Comparison of ENCODE assay signal across 14 cellular contexts in the genomic region with DNA sequence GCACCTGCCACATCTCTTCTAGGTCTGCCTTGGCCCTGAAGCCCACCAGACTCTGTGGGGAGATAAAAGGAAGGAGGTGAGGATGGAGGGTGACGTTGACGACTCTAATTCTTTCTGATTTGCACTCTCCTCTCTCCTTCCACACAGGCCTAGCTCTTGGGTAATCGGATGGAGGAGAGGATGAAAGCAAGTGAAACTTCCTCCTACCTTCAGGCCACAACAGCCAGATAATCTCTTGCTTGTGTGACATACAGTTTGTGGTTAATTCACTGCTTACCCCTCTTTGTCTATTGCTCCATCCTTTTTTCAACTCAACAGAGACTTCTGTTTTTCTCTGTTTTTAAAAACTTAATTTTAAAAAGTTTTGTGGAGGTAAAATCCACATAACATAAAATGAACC.
DNase-seq lines count a peak whose midpoint lies in the region; TF ChIP-seq lines count a peak whose summit lies in the region.
"Had no signal": no experiment of that assay in that cellular context is flagged by ENCODE, and none has a peak within 500 bp of the region (broad histone marks: within the 10 kb centered on the region; RNA-seq: fewer than 3 reads in every experiment).

No MANE protein-coding gene starts in this region.

- POLR2A ChIA-PET in CD4-positive, alpha-beta memory T cell (lab: Charles Lee; ENCODE audit: partially characterized antibody), result no interaction called here

- intact Hi-C loops in CD4-positive, alpha-beta memory T cell (cut with micrococcal nuclease), result loop anchor here (10.0 kb wide), 1 partner anchor 117 kb away; no protein-coding TSS in a partner anchor

- H3K27me3 Mint-ChIP-seq in CD4-positive, alpha-beta memory T cell, result peaks cover 0 to 2% of the 10 kb centered on the region in 2 donors
- no peaks in the 10 kb centered on the region for H3K27me3 Mint-ChIP-seq in activated naive CD8-positive, alpha-beta T cell
- H3K27me3 Mint-ChIP-seq in nephron progenitor cell (ENCODE audit: low read depth, poor library complexity), result peaks cover 35% of the 10 kb centered on the region

- H3K4me3 Mint-ChIP-seq in CD4-positive, alpha-beta memory T cell, result peak overlapping the region in 6 of 8 donors; percentile 32 to 75 (median 44)
- H3K4me3 Mint-ChIP-seq in activated naive CD8-positive, alpha-beta T cell, result peak overlapping the region; percentile 14
- H3K4me3 Mint-ChIP-seq in nephron progenitor cell, result no peak overlapping the region

- TF ChIP-seq CTCF in nephron progenitor cell (IDR thresholded peaks at IDR 0.05), result no peak

- peaks cover 93% of the 10 kb centered on the region for H3K4me1 ChIP-seq in CD4-positive, alpha-beta memory T cell (ENCODE audit: insufficient read depth, low read length)

- no peaks in the 10 kb centered on the region for H3K36me3 Mint-ChIP-seq in CD4-positive, alpha-beta memory T cell
- H3K36me3 Mint-ChIP-seq in activated naive CD8-positive, alpha-beta T cell, result no peaks in the 10 kb centered on the region
- no peaks in the 10 kb centered on the region for H3K36me3 Mint-ChIP-seq in nephron progenitor cell (ENCODE audit: low read depth)

- H3K4me3 ChIP-seq in CD4-positive, alpha-beta memory T cell (ENCODE audit: low read length in 2 of 2), result no peak overlapping the region
- H3K4me3 ChIP-seq: SK-N-MC had no signal

- DNase-seq in AML-193 (lab: John Stamatoyannopoulos, UW) (peak; percentile 93 to 96), NOMO-1 treated with DMSO at 0.1 percent for 48 hours (lab: John Stamatoyannopoulos, UW; ENCODE audit: unreplicated experiment) (peak; percentile 89), GDM1 (lab: John Stamatoyannopoulos, UW) (no peak), NK-92 (lab: John Stamatoyannopoulos, UW; ENCODE audit: unreplicated experiment) (no peak), nephron progenitor cell (no peak)
- no peak for DNase-seq in CD4-positive, alpha-beta memory T cell
- DNase-seq: activated gamma-delta T cell, cortex of kidney, mammary epithelial cell, NCI-H1417 treated with DMSO at 0.1 percent for 48 hours, NCI-H526 treated with DMSO at 0.1 percent for 48 hours had no signal

- no peaks in the 10 kb centered on the region for H3K36me3 ChIP-seq in CD4-positive, alpha-beta memory T cell (ENCODE audit: insufficient read depth, low read length)

- no peaks in the 10 kb centered on the region for H3K27me3 ChIP-seq in CD4-positive, alpha-beta memory T cell (ENCODE audit: insufficient read depth, low read length)

- H3K9me3 ChIP-seq in CD4-positive, alpha-beta memory T cell (ENCODE audit: control insufficient read depth in 1 of 2, low read length in 2 of 2), result no peaks in the 10 kb centered on the region

- peaks cover 47 to 92% (median 70%) of the 10 kb centered on the region in 4 donors for H3K4me1 Mint-ChIP-seq in CD4-positive, alpha-beta memory T cell
- peaks cover 77% of the 10 kb centered on the region for H3K4me1 Mint-ChIP-seq in activated naive CD8-positive, alpha-beta T cell (ENCODE audit: low read depth)
- peaks cover 20% of the 10 kb centered on the region for H3K4me1 Mint-ChIP-seq in nephron progenitor cell

- CTCF ChIA-PET in CD4-positive, alpha-beta memory T cell (lab: Charles Lee; ENCODE audit: partially characterized antibody), result interaction anchor here (1.1 to 2.6 kb wide), 2 partner anchors 9 to 398 kb away, joined by 3 to 9 read pairs; no protein-coding TSS in a partner anchor

- peak overlapping the region in 2 of 7 donors; percentile 43 to 65 for H3K27ac Mint-ChIP-seq in CD4-positive, alpha-beta memory T cell
- no peak overlapping the region for H3K27ac Mint-ChIP-seq in activated naive CD8-positive, alpha-beta T cell
- no peak overlapping the region for H3K27ac Mint-ChIP-seq in nephron progenitor cell

- no peaks in the 10 kb centered on the region for H3K9me3 Mint-ChIP-seq in CD4-positive, alpha-beta memory T cell
- no peaks in the 10 kb centered on the region for H3K9me3 Mint-ChIP-seq in activated naive CD8-positive, alpha-beta T cell (ENCODE audit: low read depth)
- no peaks in the 10 kb centered on the region for H3K9me3 Mint-ChIP-seq in nephron progenitor cell

- H3K27ac ChIP-seq in CD4-positive, alpha-beta memory T cell (ENCODE audit: low read depth, low read length), result no peak overlapping the region
- H3K27ac ChIP-seq: KMS-11, SK-N-MC had no signal

Comparison
In these comparisons a context has a peak if more than half of its experiments do, and no peak if none do; other contexts are left out.
1. DNase-seq: peak in AML-193 (2 of 2) and NOMO-1 treated with DMSO at 0.1 percent for 48 hours (single experiment); none in CD4-positive, alpha-beta memory T cell (0 of 5), GDM1 (single experiment), NK-92 (single experiment) and nephron progenitor cell (single experiment).